Comparison of ENCODE assay signal across 10 cellular contexts in the genomic region with DNA sequence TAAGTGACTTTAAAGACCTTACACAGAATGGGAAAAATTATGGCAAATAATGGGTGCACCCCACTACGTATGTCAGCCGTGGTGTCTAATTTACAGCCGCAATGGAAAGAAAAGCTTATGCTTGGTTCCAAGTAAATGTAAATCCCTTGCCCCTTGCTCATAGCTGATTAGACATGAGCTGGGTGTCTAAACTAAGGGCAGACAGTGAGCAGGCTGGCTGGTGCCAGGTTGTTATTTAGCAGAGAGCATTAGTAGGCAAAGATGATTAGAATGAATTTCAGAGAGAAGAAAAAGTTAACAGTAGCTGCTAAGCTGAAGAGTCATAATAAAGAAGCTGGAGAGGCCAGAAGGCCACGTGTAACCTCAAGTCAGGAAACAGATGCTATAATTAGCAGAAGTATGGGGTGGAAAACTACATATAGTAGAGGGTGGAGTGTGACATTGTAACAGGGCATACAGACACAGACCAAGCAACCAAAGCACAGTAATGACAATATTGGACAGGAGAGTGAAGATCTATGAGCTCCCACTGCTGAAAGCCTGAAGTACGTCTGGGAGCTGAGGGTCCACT.
DNase-seq lines count a peak whose midpoint lies in the region; ATAC-seq and TF ChIP-seq lines count a peak whose summit lies in the region.
"Had no signal": no experiment of that assay in that cellular context is flagged by ENCODE, and none has a peak within 500 bp of the region (broad histone marks: within the 10 kb centered on the region; RNA-seq: fewer than 3 reads in every experiment).

No MANE protein-coding gene starts in this region.

- no peaks in the 10 kb centered on the region for H3K9me3 ChIP-seq in DND-41 (ENCODE audit: insufficient read depth, low read length, severe bottlenecking)

- ATAC-seq in DND-41 (ENCODE audit: insufficient read depth, low read depth) (peak; percentile 70), GM21390 (IDR thresholded peaks at IDR 0.05; ENCODE audit: unreplicated experiment) (peak; percentile 35), WTC11 (no peak)
- ATAC-seq: Panc1 had no signal

- peaks cover 7% of the 10 kb centered on the region for H3K9me3 Mint-ChIP-seq in dendritic cell treated with granulocyte-macrophage colony-stimulating factor and Interleukin-4, amounts not matched to agents 40 ng/mL and 50 ng/mL, for 4 days
- H3K9me3 Mint-ChIP-seq in WTC11: 0 out of 2 replicates have a peak, but pooled peaks cover 3% of the 10 kb centered on the region
- H3K9me3 Mint-ChIP-seq: neural progenitor cell had no signal

- H4K20me1 ChIP-seq in DND-41 (ENCODE audit: insufficient read depth, low read length): no peaks in the 10 kb centered on the region; the same call in 1 of the 2 replicates

- no peaks in the 10 kb centered on the region for H3K27me3 ChIP-seq in DND-41 (ENCODE audit: insufficient read depth, low read length, poor library complexity)
- H3K27me3 ChIP-seq: neural progenitor cell had no signal

- CTCF ChIA-PET in WTC11 (lab: Charles Lee): no interaction called here

- H3K4me3 Mint-ChIP-seq in dendritic cell treated with granulocyte-macrophage colony-stimulating factor and Interleukin-4, amounts not matched to agents 40 ng/mL and 50 ng/mL, for 4 days: peak overlapping the region; percentile 34
- no peak overlapping the region for H3K4me3 Mint-ChIP-seq in WTC11
- H3K4me3 Mint-ChIP-seq: neural progenitor cell had no signal

- peaks cover 72% of the 10 kb centered on the region for H3K4me1 Mint-ChIP-seq in dendritic cell treated with granulocyte-macrophage colony-stimulating factor and Interleukin-4, amounts not matched to agents 40 ng/mL and 50 ng/mL, for 4 days (ENCODE audit: low read depth)
- peaks cover 4% of the 10 kb centered on the region; the same call in 1 of the 2 replicates for H3K4me1 Mint-ChIP-seq in WTC11

- no peaks in the 10 kb centered on the region for H3K79me2 ChIP-seq in DND-41 (ENCODE audit: insufficient read depth, low read length)

- H3K4me3 ChIP-seq in DND-41 (ENCODE audit: low read depth in 1 of 2, low read length in 2 of 2): no peak overlapping the region
- H3K4me3 ChIP-seq: neural progenitor cell had no signal

- H3K27me3 Mint-ChIP-seq in dendritic cell treated with granulocyte-macrophage colony-stimulating factor and Interleukin-4, amounts not matched to agents 40 ng/mL and 50 ng/mL, for 4 days: no peaks in the 10 kb centered on the region
- no peaks in the 10 kb centered on the region for H3K27me3 Mint-ChIP-seq in WTC11 (ENCODE audit: low read depth)

- TF ChIP-seq CTCF in DND-41 (IDR thresholded peaks at IDR 0.05; ENCODE audit: borderline replicate concordance, extremely low read depth, low read length, poor library complexity, severe bottlenecking) (no peak), WTC11 (IDR thresholded peaks at IDR 0.05) (no peak)

- peaks cover 29% of the 10 kb centered on the region for H3K4me1 ChIP-seq in DND-41 (ENCODE audit: insufficient read depth, low read length)
- H3K4me1 ChIP-seq: neural progenitor cell had no signal

- no peak overlapping the region for H3K9ac ChIP-seq in DND-41 (ENCODE audit: low read depth, low read length)
- H3K9ac ChIP-seq: neural progenitor cell had no signal

- H3K36me3 ChIP-seq in DND-41 (ENCODE audit: insufficient read depth, low read length): no peaks in the 10 kb centered on the region
- H3K36me3 ChIP-seq: neural progenitor cell had no signal

- H3K4me2 ChIP-seq in DND-41 (ENCODE audit: insufficient read depth, low read length): no peak overlapping the region
- H3K4me2 ChIP-seq: neural progenitor cell had no signal

- peaks cover 1% of the 10 kb centered on the region for H3K36me3 Mint-ChIP-seq in dendritic cell treated with granulocyte-macrophage colony-stimulating factor and Interleukin-4, amounts not matched to agents 40 ng/mL and 50 ng/mL, for 4 days (ENCODE audit: low read depth)
- no peaks in the 10 kb centered on the region for H3K36me3 Mint-ChIP-seq in WTC11
- H3K36me3 Mint-ChIP-seq: neural progenitor cell had no signal

- H3K27ac ChIP-seq in DND-41 (ENCODE audit: low read length): no peak overlapping the region
- H3K27ac ChIP-seq: neural progenitor cell had no signal

- intact Hi-C loops in dendritic cell treated with granulocyte-macrophage colony-stimulating factor and Interleukin-4, amounts not matched to agents 40 ng/mL and 50 ng/mL, for 4 days (cut with micrococcal nuclease): loop anchor here (5.0 kb wide), 1 partner anchor 55 kb away; no protein-coding TSS in a partner anchor

- H3K27ac Mint-ChIP-seq in dendritic cell treated with granulocyte-macrophage colony-stimulating factor and Interleukin-4, amounts not matched to agents 40 ng/mL and 50 ng/mL, for 4 days: peak overlapping the region; percentile 87
- no peak overlapping the region for H3K27ac Mint-ChIP-seq in WTC11
- H3K27ac Mint-ChIP-seq: neural progenitor cell had no signal

- DNase-seq in DND-41 (no peak), LHCN-M2 (ENCODE audit: low read depth) (peak; percentile 24), WTC11 (ENCODE audit: low spot score) (no peak), NCI-H526 (lab: John Stamatoyannopoulos, UW) (no peak)
- no peak for DNase-seq in activated CD4-positive, alpha-beta T cell treated with anti-CD3 and anti-CD28 coated beads, Interleukin-2, amount 50 U/mL, for 4 hours
- DNase-seq in activated effector memory CD4-positive, alpha-beta T cell treated with Interleukin-2 at 50 U/mL for 16 hours: no peak

- H2AFZ ChIP-seq in DND-41 (ENCODE audit: low read depth, low read length): no peak overlapping the region
- H2AFZ ChIP-seq: neural progenitor cell had no signal

- POLR2A ChIA-PET in WTC11 (lab: Charles Lee): no interaction called here

TF ChIP-seq in WTC11, 78 proteins besides CTCF, POLR2A, EP300 and RAD21:
- TF ChIP-seq, protein P1, sequence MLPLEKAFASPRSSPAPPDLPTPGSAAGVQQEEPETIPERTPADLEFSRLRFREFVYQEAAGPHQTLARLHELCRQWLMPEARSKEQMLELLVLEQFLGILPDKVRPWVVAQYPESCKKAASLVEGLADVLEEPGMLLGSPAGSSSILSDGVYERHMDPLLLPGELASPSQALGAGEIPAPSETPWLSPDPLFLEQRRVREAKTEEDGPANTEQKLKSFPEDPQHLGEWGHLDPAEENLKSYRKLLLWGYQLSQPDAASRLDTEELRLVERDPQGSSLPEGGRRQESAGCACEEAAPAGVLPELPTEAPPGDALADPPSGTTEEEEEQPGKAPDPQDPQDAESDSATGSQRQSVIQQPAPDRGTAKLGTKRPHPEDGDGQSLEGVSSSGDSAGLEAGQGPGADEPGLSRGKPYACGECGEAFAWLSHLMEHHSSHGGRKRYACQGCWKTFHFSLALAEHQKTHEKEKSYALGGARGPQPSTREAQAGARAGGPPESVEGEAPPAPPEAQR (CRISPR knock-in tag; IDR thresholded peaks at IDR 0.05): no peak
- TF ChIP-seq, protein P2, sequence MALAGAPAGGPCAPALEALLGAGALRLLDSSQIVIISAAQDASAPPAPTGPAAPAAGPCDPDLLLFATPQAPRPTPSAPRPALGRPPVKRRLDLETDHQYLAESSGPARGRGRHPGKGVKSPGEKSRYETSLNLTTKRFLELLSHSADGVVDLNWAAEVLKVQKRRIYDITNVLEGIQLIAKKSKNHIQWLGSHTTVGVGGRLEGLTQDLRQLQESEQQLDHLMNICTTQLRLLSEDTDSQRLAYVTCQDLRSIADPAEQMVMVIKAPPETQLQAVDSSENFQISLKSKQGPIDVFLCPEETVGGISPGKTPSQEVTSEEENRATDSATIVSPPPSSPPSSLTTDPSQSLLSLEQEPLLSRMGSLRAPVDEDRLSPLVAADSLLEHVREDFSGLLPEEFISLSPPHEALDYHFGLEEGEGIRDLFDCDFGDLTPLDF (CRISPR knock-in tag; IDR thresholded peaks at IDR 0.05): no peak
- TF ChIP-seq FOXK1 (CRISPR knock-in tag; IDR thresholded peaks at IDR 0.05): no peak
